ENCODE assay signal across 8 cellular contexts in genomic region chr6:87139236-87139635, GRCh38. TPM values are rescaled to one million over a fixed set of nuclear protein-coding genes. Genes with fewer than 3 reads are reported as not detected.
DNase-seq lines count a peak whose midpoint lies in the region; ATAC-seq and TF ChIP-seq lines count a peak whose summit lies in the region.

No MANE protein-coding gene starts in this region.

- CTCF ChIA-PET in HCT116 (lab: Charles Lee), result interaction anchor here (0.8 to 1.8 kb wide), 12 partner anchors 9 to 1732 kb away, joined by 3 to 7 read pairs (median 4); no protein-coding TSS in a partner anchor

- no peak overlapping the region for H3K27ac Mint-ChIP-seq in activated T-helper 1 cell treated with anti-CD3 and anti-CD28 coated beads, Interleukin-12 subunit alpha, Interleukin-12 subunit beta, Interleukin-2, Interleukin-4 antibody, amounts not matched to agents 30 ng/mL and 10 ng/mL and 1 ng/mL, durations not matched to agents 14 hours and 24 hours and 36 hours

- intact Hi-C loops in HCT116 (cut with micrococcal nuclease), result loop anchor here (1.0 to 10.0 kb wide), 4 partner anchors 99 to 1736 kb away; no protein-coding TSS in a partner anchor
- intact Hi-C loops in activated T-helper 1 cell treated with anti-CD3 and anti-CD28 coated beads, Interleukin-12 subunit alpha, Interleukin-12 subunit beta, Interleukin-2, Interleukin-4 antibody, amounts not matched to agents 30 ng/mL and 10 ng/mL and 1 ng/mL, durations not matched to agents 14 hours and 24 hours and 36 hours (cut with micrococcal nuclease), result loop anchor here (1.0 to 10.0 kb wide), 3 partner anchors 98 to 696 kb away; no protein-coding TSS in a partner anchor
- intact Hi-C loops in left ventricle myocardium inferior (cut with micrococcal nuclease), result loop anchor here (5.0 kb wide), 1 partner anchor 103 kb away; no protein-coding TSS in a partner anchor

- H3K4me1 ChIP-seq in HCT116 (ENCODE audit: control insufficient read depth in 1 of 2, insufficient read depth in 2 of 2, low read length in 2 of 2) (no peaks in the 10 kb centered on the region), left ventricle myocardium inferior (no peaks in the 10 kb centered on the region)

- no peaks in the 10 kb centered on the region for H3K9me2 ChIP-seq in HCT116 (ENCODE audit: insufficient read depth)

- H3K36me3 Mint-ChIP-seq in activated T-helper 1 cell treated with anti-CD3 and anti-CD28 coated beads, Interleukin-12 subunit alpha, Interleukin-12 subunit beta, Interleukin-2, Interleukin-4 antibody, amounts not matched to agents 30 ng/mL and 10 ng/mL and 1 ng/mL, durations not matched to agents 14 hours and 24 hours and 36 hours (ENCODE audit: low read depth), result no peaks in the 10 kb centered on the region

- no TSS peak for BruUV-seq in HCT116 (replicated peaks; lab: Mats Ljungman, UMichigan)

- H3K4me3 ChIP-seq in HCT116 (replicated peaks in 1 of 2; ENCODE audit: low read depth in 1 of 2, low read length in 2 of 2) (no peak overlapping the region), left ventricle myocardium inferior (no peak overlapping the region)

- no peak overlapping the region for H3K4me3 Mint-ChIP-seq in activated T-helper 1 cell treated with anti-CD3 and anti-CD28 coated beads, Interleukin-12 subunit alpha, Interleukin-12 subunit beta, Interleukin-2, Interleukin-4 antibody, amounts not matched to agents 30 ng/mL and 10 ng/mL and 1 ng/mL, durations not matched to agents 14 hours and 24 hours and 36 hours

- H3K27me3 ChIP-seq in HCT116 (ENCODE audit: insufficient read depth, low read length) (0 out of 2 replicates have a peak, but pooled peaks cover 4% of the 10 kb centered on the region), left ventricle myocardium inferior (ENCODE audit: low read depth) (peaks cover 13% of the 10 kb centered on the region)

- no peaks in the 10 kb centered on the region for H3K79me2 ChIP-seq in HCT116 (ENCODE audit: insufficient read depth, low read length)

- ATAC-seq in HCT116, result peak; percentile 88
- ATAC-seq in GM19328 (IDR thresholded peaks at IDR 0.05; ENCODE audit: unreplicated experiment), result no peak

- H3K9me3 Mint-ChIP-seq in activated T-helper 1 cell treated with anti-CD3 and anti-CD28 coated beads, Interleukin-12 subunit alpha, Interleukin-12 subunit beta, Interleukin-2, Interleukin-4 antibody, amounts not matched to agents 30 ng/mL and 10 ng/mL and 1 ng/mL, durations not matched to agents 14 hours and 24 hours and 36 hours, result no peaks in the 10 kb centered on the region

- no peaks in the 10 kb centered on the region for H3K9me3 ChIP-seq in HCT116 (ENCODE audit: control insufficient read depth in 1 of 2, insufficient read depth in 1 of 2, low read depth in 1 of 2, low read length in 2 of 2)
- H3K9me3 ChIP-seq in left ventricle myocardium inferior (replicated peaks), result no peaks in the 10 kb centered on the region

- RAD21 ChIA-PET in HCT116 (lab: Charles Lee; ENCODE audit: low non-redundant PET in 1 of 2, low total read pairs in 2 of 2, uncharacterized antibody in 2 of 2, unreplicated experiment in 2 of 2), result no interaction called here

- H3K27me3 Mint-ChIP-seq in activated T-helper 1 cell treated with anti-CD3 and anti-CD28 coated beads, Interleukin-12 subunit alpha, Interleukin-12 subunit beta, Interleukin-2, Interleukin-4 antibody, amounts not matched to agents 30 ng/mL and 10 ng/mL and 1 ng/mL, durations not matched to agents 14 hours and 24 hours and 36 hours (ENCODE audit: insufficient read depth), result peaks cover 49% of the 10 kb centered on the region

- H3K4me2 ChIP-seq in HCT116 (ENCODE audit: low read length), result 0 out of 2 replicates have a peak overlapping the region, but pooled peaks have one; percentile 19

- DNase-seq in A172 (ENCODE audit: low spot score) (peak; percentile 23), DMS53 treated with DMSO at 0.1 percent for 48 hours (lab: John Stamatoyannopoulos, UW; ENCODE audit: unreplicated experiment) (peak; percentile 22), HCT116 (ENCODE audit: low read depth, low spot score) (peak; percentile 54), NCI-H2171 treated with DMSO at 0.1 percent for 48 hours (lab: John Stamatoyannopoulos, UW) (peak; percentile 48), left ventricle myocardium inferior (no peak)
- DNase-seq in activated T-helper 1 cell treated with anti-CD3 and anti-CD28 coated beads, Interleukin-12 subunit alpha, Interleukin-12 subunit beta, Interleukin-2, Interleukin-4 antibody, amounts not matched to agents 30 ng/mL and 10 ng/mL and 1 ng/mL, durations not matched to agents 14 hours and 24 hours and 36 hours (ENCODE audit: low spot score), result peak; percentile 14
- DNase-seq in stimulated activated CD4-positive, alpha-beta T cell treated with anti-CD3 and anti-CD28 coated beads, TNF-alpha, amount 100 ng/mL, for 1 hour (ENCODE audit: low read depth in 3 of 3, low spot score in 1 of 3), result peak in 2 of 3 donors; percentile 5 to 7

- H2AFZ ChIP-seq in HCT116 (ENCODE audit: low read depth, low read length, poor library complexity, severe bottlenecking), result no peak overlapping the region

- H3K36me3 ChIP-seq in HCT116 (ENCODE audit: control insufficient read depth in 1 of 2, insufficient read depth in 2 of 2, low read length in 2 of 2) (no peaks in the 10 kb centered on the region), left ventricle myocardium inferior (no peaks in the 10 kb centered on the region)

- no peak overlapping the region for H3K9ac ChIP-seq in HCT116 (ENCODE audit: low read length)

- POLR2A ChIA-PET in HCT116 (lab: Charles Lee), result no interaction called here

- TF ChIP-seq POLR2A in HCT116 (IDR thresholded peaks at IDR 0.05; ENCODE audit: borderline replicate concordance, extremely low read depth, insufficient read depth, insufficient read length), result no peak

- H3K27ac ChIP-seq in HCT116 (ENCODE audit: low read depth, low read length), result no peak overlapping the region
- H3K27ac ChIP-seq in left ventricle myocardium inferior (replicated peaks), result no peak overlapping the region

- H3K4me1 Mint-ChIP-seq in activated T-helper 1 cell treated with anti-CD3 and anti-CD28 coated beads, Interleukin-12 subunit alpha, Interleukin-12 subunit beta, Interleukin-2, Interleukin-4 antibody, amounts not matched to agents 30 ng/mL and 10 ng/mL and 1 ng/mL, durations not matched to agents 14 hours and 24 hours and 36 hours (ENCODE audit: low read depth), result peaks cover 6% of the 10 kb centered on the region

- TF ChIP-seq RAD21 in HCT116 (IDR thresholded peaks at IDR 0.05; ENCODE audit: low read depth), result peak; percentile 87

- peak; percentile 62 to 84 (median 69); a peak in 5 of 6 replicates for TF ChIP-seq CTCF in HCT116 (IDR thresholded peaks at IDR 0.05 in 2 of 3, conservative IDR thresholded peaks at IDR 0.05 in 1 of 3; ENCODE audit: borderline replicate concordance in 1 of 3, insufficient read depth in 1 of 3, low read depth in 2 of 3, low read length in 2 of 3)
- peak; percentile 75 for TF ChIP-seq CTCF in left ventricle myocardium inferior (IDR thresholded peaks at IDR 0.05; ENCODE audit: borderline replicate concordance)

- no peaks in the 10 kb centered on the region for H4K20me1 ChIP-seq in HCT116 (ENCODE audit: insufficient read depth)

TF ChIP-seq in HCT116, 20 proteins besides CTCF, POLR2A, EP300 and RAD21 (continues in another document):
- no peak for TF ChIP-seq CBX3 (IDR thresholded peaks at IDR 0.05; ENCODE audit: low read depth)
- TF ChIP-seq JUND (IDR thresholded peaks at IDR 0.05), result no peak
- no peak for TF ChIP-seq ELF1 (IDR thresholded peaks at IDR 0.05; ENCODE audit: borderline replicate concordance, low read depth)
- TF ChIP-seq SRF (IDR thresholded peaks at IDR 0.05; ENCODE audit: low read depth), result no peak
- TF ChIP-seq ZFX (IDR thresholded peaks at IDR 0.05), result no peak
- no peak for TF ChIP-seq ZBTB33 (IDR thresholded peaks at IDR 0.05; ENCODE audit: extremely low read depth, insufficient replicate concordance, low read length)
- no peak for TF ChIP-seq CEBPB (IDR thresholded peaks at IDR 0.05; ENCODE audit: low read depth)
- TF ChIP-seq ZNF274 (IDR thresholded peaks at IDR 0.05; ENCODE audit: low read depth, low read length), result no peak
- no peak for TF ChIP-seq EZH2phosphoT487 (IDR thresholded peaks at IDR 0.05; ENCODE audit: borderline replicate concordance)
- no peak for TF ChIP-seq YY1 (IDR thresholded peaks at IDR 0.05; ENCODE audit: extremely low read depth, insufficient replicate concordance, low read depth, low read length)
- TF ChIP-seq POLR2AphosphoS5 (IDR thresholded peaks at IDR 0.05; ENCODE audit: low read depth, low read length), result no peak
- TF ChIP-seq EGR1 (IDR thresholded peaks at IDR 0.05; ENCODE audit: low read depth), result no peak

RNA-seq across cellular contexts. Expression of gene ZNF292, which starts 16.1 kb away (rescaled TPM):
- 9.3 and 13.9 TPM in 2 replicates for total RNA-seq in A172 (2014; rRNA removed; shearing (Covaris generic))
- total RNA-seq in HCT116 (2021; ENCODE audit: unreplicated experiment), result 35.3 TPM
- 6.5 and 9.5 TPM in 2 replicates for polyA plus RNA-seq in HCT116 (2012)
- 50.1 and 51.7 TPM in 2 replicates for total RNA-seq in activated T-helper 1 cell treated with anti-CD3 and anti-CD28 coated beads, Interleukin-12 subunit alpha, Interleukin-12 subunit beta, Interleukin-2, Interleukin-4 antibody, amounts not matched to agents 30 ng/mL and 10 ng/mL and 1 ng/mL, durations not matched to agents 14 hours and 24 hours and 36 hours
- total RNA-seq in left ventricle myocardium inferior, result 28.2 TPM

RNA-seq across cellular contexts. Expression of gene CGA, which starts 44.3 kb away (rescaled TPM):
- not detected in 2 replicates for total RNA-seq in A172 (2014; rRNA removed; shearing (Covaris generic))
- total RNA-seq in HCT116 (2021; ENCODE audit: unreplicated experiment) (not detected), left ventricle myocardium inferior (not detected)
- polyA plus RNA-seq in HCT116 (2012), result not detected in 2 replicates
- not detected in 2 replicates for total RNA-seq in activated T-helper 1 cell treated with anti-CD3 and anti-CD28 coated beads, Interleukin-12 subunit alpha, Interleukin-12 subunit beta, Interleukin-2, Interleukin-4 antibody, amounts not matched to agents 30 ng/mL and 10 ng/mL and 1 ng/mL, durations not matched to agents 14 hours and 24 hours and 36 hours
